ENCODE assay signal across 1 cellular context in the genomic region with DNA sequence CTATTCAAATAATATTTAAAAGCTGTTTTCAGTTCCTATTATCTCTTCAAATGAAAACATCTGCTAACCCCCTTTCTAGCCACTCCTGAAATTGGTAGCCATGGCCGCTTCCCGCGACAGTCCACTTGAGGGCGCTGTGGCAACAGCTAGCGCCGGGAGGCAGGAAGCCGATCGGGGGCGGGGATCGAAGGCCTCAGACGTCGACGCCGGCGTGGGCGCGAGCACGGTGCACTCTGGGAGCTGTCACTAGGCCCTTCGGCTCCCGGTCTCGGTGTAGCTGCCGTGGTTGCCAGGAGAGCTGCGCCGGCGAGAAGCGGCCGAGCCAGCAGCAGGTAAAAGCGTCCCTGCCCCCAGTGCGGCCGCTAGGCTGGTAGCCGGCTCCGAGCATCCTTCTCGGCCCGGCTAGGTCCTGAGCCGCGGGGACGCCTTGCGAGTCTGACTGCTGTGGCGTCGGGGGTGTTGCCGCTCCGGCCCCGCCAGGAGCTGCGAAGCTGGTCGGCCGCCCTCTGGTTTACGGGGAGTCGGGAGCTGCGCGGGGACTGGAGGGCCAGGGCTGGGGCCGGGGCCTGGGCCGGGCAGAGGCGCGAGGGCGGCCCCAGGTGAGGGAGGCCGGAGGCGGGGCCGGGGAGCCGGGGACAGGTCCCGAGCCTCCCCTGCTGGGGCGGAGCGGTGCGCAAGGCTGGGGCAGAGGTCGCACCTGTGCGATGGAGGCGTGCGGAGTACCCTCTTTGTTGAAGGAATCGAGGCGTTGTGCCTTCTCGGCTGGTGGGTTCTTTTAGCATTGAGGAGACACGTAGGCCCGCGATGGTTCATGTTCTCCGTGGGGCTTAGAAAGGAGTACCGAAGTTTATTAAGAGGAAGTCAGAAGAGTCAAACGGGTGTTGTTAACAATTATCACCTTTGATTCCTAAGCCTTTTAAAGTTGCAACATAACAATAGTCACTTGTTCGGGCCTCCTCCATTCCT.
TF ChIP-seq lines count a peak whose summit lies in the region.

Gene DOP1A (plus strand): TSS at position 224 of the 966 bp plus-strand sequence. CDS start 29,307 bp downstream, outside the sequence.

TF ChIP-seq in WTC11, 78 proteins besides CTCF, POLR2A, EP300 and RAD21 (continued from another document and continues in another):
- TF ChIP-seq ZNF532 (CRISPR knock-in tag; IDR thresholded peaks at IDR 0.05; ENCODE audit: borderline replicate concordance) (no peak), ZNF396 (CRISPR knock-in tag; IDR thresholded peaks at IDR 0.05; ENCODE audit: borderline replicate concordance) (no peak), ZNF423 (CRISPR knock-in tag; IDR thresholded peaks at IDR 0.05) (no peak), ARID4B (CRISPR knock-in tag; IDR thresholded peaks at IDR 0.05; ENCODE audit: borderline replicate concordance) (peak; percentile 92; the same call in 1 of the 2 replicates), FOXP1 (CRISPR knock-in tag; IDR thresholded peaks at IDR 0.05; ENCODE audit: borderline replicate concordance) (peak; percentile 81), ZNF317 (CRISPR knock-in tag; IDR thresholded peaks at IDR 0.05; ENCODE audit: borderline replicate concordance, low read depth) (no peak), KAT7 (CRISPR knock-in tag; IDR thresholded peaks at IDR 0.05; ENCODE audit: borderline replicate concordance) (0 out of 2 replicates have a peak, but pooled peaks have one; percentile 64), ZNF138 (CRISPR knock-in tag; conservative IDR thresholded peaks at IDR 0.05) (0 out of 2 replicates have a peak, but pooled peaks have one; percentile 57), TEAD1 (CRISPR knock-in tag; IDR thresholded peaks at IDR 0.05) (no peak; the same call in 1 of the 2 replicates), CREM (CRISPR knock-in tag; IDR thresholded peaks at IDR 0.05) (peak; percentile 52; the same call in 1 of the 2 replicates), GABPB1 (CRISPR knock-in tag; IDR thresholded peaks at IDR 0.05) (peak; percentile 58; the same call in 1 of the 2 replicates), IRF1 (CRISPR knock-in tag; IDR thresholded peaks at IDR 0.05) (no peak), ZNF232 (CRISPR knock-in tag; IDR thresholded peaks at IDR 0.05) (no peak; the same call in 1 of the 2 replicates), JUN (CRISPR knock-in tag; IDR thresholded peaks at IDR 0.05) (no peak), MYBL2 (CRISPR knock-in tag; IDR thresholded peaks at IDR 0.05) (0 out of 2 replicates have a peak, but pooled peaks have one; percentile 32), SOX15 (CRISPR knock-in tag; IDR thresholded peaks at IDR 0.05) (no peak), HMGXB4 (CRISPR knock-in tag; IDR thresholded peaks at IDR 0.05) (peak; percentile 98), ATF1 (CRISPR knock-in tag; IDR thresholded peaks at IDR 0.05) (peak; percentile 41; the same call in 1 of the 2 replicates), TCF7 (CRISPR knock-in tag; IDR thresholded peaks at IDR 0.05; ENCODE audit: low read depth) (no peak)
- TF ChIP-seq, protein P1, sequence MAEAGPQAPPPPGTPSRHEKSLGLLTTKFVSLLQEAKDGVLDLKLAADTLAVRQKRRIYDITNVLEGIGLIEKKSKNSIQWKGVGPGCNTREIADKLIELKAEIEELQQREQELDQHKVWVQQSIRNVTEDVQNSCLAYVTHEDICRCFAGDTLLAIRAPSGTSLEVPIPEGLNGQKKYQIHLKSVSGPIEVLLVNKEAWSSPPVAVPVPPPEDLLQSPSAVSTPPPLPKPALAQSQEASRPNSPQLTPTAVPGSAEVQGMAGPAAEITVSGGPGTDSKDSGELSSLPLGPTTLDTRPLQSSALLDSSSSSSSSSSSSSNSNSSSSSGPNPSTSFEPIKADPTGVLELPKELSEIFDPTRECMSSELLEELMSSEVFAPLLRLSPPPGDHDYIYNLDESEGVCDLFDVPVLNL (CRISPR knock-in tag; IDR thresholded peaks at IDR 0.05; ENCODE audit: borderline replicate concordance, low read depth), result no peak
- TF ChIP-seq, protein P2, sequence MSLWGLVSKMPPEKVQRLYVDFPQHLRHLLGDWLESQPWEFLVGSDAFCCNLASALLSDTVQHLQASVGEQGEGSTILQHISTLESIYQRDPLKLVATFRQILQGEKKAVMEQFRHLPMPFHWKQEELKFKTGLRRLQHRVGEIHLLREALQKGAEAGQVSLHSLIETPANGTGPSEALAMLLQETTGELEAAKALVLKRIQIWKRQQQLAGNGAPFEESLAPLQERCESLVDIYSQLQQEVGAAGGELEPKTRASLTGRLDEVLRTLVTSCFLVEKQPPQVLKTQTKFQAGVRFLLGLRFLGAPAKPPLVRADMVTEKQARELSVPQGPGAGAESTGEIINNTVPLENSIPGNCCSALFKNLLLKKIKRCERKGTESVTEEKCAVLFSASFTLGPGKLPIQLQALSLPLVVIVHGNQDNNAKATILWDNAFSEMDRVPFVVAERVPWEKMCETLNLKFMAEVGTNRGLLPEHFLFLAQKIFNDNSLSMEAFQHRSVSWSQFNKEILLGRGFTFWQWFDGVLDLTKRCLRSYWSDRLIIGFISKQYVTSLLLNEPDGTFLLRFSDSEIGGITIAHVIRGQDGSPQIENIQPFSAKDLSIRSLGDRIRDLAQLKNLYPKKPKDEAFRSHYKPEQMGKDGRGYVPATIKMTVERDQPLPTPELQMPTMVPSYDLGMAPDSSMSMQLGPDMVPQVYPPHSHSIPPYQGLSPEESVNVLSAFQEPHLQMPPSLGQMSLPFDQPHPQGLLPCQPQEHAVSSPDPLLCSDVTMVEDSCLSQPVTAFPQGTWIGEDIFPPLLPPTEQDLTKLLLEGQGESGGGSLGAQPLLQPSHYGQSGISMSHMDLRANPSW (CRISPR knock-in tag; conservative IDR thresholded peaks at IDR 0.05; ENCODE audit: low read depth), result no peak
- TF ChIP-seq, protein P3, sequence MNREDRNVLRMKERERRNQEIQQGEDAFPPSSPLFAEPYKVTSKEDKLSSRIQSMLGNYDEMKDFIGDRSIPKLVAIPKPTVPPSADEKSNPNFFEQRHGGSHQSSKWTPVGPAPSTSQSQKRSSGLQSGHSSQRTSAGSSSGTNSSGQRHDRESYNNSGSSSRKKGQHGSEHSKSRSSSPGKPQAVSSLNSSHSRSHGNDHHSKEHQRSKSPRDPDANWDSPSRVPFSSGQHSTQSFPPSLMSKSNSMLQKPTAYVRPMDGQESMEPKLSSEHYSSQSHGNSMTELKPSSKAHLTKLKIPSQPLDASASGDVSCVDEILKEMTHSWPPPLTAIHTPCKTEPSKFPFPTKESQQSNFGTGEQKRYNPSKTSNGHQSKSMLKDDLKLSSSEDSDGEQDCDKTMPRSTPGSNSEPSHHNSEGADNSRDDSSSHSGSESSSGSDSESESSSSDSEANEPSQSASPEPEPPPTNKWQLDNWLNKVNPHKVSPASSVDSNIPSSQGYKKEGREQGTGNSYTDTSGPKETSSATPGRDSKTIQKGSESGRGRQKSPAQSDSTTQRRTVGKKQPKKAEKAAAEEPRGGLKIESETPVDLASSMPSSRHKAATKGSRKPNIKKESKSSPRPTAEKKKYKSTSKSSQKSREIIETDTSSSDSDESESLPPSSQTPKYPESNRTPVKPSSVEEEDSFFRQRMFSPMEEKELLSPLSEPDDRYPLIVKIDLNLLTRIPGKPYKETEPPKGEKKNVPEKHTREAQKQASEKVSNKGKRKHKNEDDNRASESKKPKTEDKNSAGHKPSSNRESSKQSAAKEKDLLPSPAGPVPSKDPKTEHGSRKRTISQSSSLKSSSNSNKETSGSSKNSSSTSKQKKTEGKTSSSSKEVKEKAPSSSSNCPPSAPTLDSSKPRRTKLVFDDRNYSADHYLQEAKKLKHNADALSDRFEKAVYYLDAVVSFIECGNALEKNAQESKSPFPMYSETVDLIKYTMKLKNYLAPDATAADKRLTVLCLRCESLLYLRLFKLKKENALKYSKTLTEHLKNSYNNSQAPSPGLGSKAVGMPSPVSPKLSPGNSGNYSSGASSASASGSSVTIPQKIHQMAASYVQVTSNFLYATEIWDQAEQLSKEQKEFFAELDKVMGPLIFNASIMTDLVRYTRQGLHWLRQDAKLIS (CRISPR knock-in tag; IDR thresholded peaks at IDR 0.05; ENCODE audit: borderline replicate concordance), result no peak
- TF ChIP-seq, protein P4, sequence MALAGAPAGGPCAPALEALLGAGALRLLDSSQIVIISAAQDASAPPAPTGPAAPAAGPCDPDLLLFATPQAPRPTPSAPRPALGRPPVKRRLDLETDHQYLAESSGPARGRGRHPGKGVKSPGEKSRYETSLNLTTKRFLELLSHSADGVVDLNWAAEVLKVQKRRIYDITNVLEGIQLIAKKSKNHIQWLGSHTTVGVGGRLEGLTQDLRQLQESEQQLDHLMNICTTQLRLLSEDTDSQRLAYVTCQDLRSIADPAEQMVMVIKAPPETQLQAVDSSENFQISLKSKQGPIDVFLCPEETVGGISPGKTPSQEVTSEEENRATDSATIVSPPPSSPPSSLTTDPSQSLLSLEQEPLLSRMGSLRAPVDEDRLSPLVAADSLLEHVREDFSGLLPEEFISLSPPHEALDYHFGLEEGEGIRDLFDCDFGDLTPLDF (CRISPR knock-in tag; IDR thresholded peaks at IDR 0.05), result 0 out of 2 replicates have a peak, but pooled peaks have one; percentile 15
- TF ChIP-seq, protein P5, sequence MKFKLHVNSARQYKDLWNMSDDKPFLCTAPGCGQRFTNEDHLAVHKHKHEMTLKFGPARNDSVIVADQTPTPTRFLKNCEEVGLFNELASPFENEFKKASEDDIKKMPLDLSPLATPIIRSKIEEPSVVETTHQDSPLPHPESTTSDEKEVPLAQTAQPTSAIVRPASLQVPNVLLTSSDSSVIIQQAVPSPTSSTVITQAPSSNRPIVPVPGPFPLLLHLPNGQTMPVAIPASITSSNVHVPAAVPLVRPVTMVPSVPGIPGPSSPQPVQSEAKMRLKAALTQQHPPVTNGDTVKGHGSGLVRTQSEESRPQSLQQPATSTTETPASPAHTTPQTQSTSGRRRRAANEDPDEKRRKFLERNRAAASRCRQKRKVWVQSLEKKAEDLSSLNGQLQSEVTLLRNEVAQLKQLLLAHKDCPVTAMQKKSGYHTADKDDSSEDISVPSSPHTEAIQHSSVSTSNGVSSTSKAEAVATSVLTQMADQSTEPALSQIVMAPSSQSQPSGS (CRISPR knock-in tag; IDR thresholded peaks at IDR 0.05; ENCODE audit: borderline replicate concordance, low read depth), result no peak
